In the genomic region with DNA sequence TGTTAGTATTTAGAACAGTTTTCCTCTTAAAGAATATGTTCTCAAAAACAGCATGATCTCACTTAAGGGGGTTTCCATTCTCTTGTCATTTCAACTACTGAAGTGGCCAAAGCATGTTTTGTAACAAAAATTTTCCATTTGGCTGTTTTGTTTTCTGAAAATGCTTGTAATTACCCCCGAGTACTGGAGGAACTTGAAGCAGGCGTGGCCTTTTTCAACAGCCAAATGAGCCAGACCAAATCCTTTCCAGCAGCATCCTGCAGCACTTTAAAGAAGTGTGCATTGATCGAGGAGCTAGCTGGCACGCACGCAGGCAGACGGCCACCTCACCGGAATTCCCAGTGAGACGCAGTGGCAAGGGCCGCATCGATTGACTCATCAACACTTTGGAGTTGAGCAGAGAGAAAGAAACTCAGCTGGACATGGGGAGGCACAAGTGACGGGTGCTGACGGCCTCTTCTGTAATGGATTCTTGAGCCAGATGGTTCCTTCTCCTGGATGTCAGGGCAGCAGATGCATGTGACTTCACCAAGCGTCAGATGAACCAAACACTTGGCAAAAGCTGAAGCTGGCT, we compare ENCODE assay signal across 29 cellular contexts.
DNase-seq lines count a peak whose midpoint lies in the region; ATAC-seq, FAIRE-seq and TF ChIP-seq lines count a peak whose summit lies in the region.
"Had no signal": no experiment of that assay in that cellular context is flagged by ENCODE, and none has a peak within 500 bp of the region (broad histone marks: within the 10 kb centered on the region; RNA-seq: fewer than 3 reads in every experiment).

No MANE protein-coding gene starts in this region.

- H3K27me3 ChIP-seq in esophagus muscularis mucosa (no peaks in the 10 kb centered on the region), vagina (no peaks in the 10 kb centered on the region)
- H3K27me3 ChIP-seq: BLaER1, foreskin keratinocyte, hepatocyte, tibial nerve had no signal

- TF ChIP-seq POLR2A in esophagus muscularis mucosa (IDR thresholded peaks at IDR 0.05; ENCODE audit: low read depth) (no peak), vagina (IDR thresholded peaks at IDR 0.05) (no peak)

- no peak overlapping the region for H3K27ac Mint-ChIP-seq in natural killer cell treated with Interleukin-12 subunit alpha and Interleukin-12 subunit beta and Interleukin-15 and Interleukin-18, amount 100 ng/mL, for 72 hours
- H3K27ac Mint-ChIP-seq: activated naive CD8-positive, alpha-beta T cell treated with anti-CD3 and anti-CD28 coated beads, Interleukin-2, amount 50 U/mL, for 24 hours; dendritic cell treated with granulocyte-macrophage colony-stimulating factor and Interleukin-4, amounts not matched to agents 40 ng/mL and 50 ng/mL, for 4 days; endodermal cell; memory B cell; T-helper 1 cell treated with Interleukin-12 subunit alpha and Interleukin-12 subunit beta and Interleukin-4 antibody, amounts not matched to agents 30 μg/mL and 1 μg/mL, for 36 hours had no signal

- H3K4me3 ChIP-seq in esophagus muscularis mucosa, result no peak overlapping the region
- H3K4me3 ChIP-seq in vagina, result no peak overlapping the region
- H3K4me3 ChIP-seq: BLaER1, hepatocyte, stomach, tibial nerve had no signal

- no peak for TF ChIP-seq EP300 in esophagus muscularis mucosa (IDR thresholded peaks at IDR 0.05)

- peaks cover 8 to 11% of the 10 kb centered on the region in 2 donors for H3K27me3 Mint-ChIP-seq in natural killer cell treated with Interleukin-12 subunit alpha and Interleukin-12 subunit beta and Interleukin-15 and Interleukin-18, amount 100 ng/mL, for 72 hours
- H3K27me3 Mint-ChIP-seq: central memory CD8-positive, alpha-beta T cell; memory B cell had no signal

- FAIRE-seq in frontal cortex (lab: Jason Lieb, UNC), result no peak
- FAIRE-seq: G401.6 had no signal

- peaks cover 4 to 51% (median 48%) of the 10 kb centered on the region in 4 donors for H3K4me1 ChIP-seq in esophagus muscularis mucosa
- H3K4me1 ChIP-seq in vagina, result peaks cover 21% of the 10 kb centered on the region
- H3K4me1 ChIP-seq: BLaER1, foreskin keratinocyte had no signal

- H3K36me3 ChIP-seq in esophagus muscularis mucosa (no peaks in the 10 kb centered on the region), vagina (no peaks in the 10 kb centered on the region)
- H3K36me3 ChIP-seq: BLaER1, neutrophil, stomach, tibial nerve had no signal

- H3K36me3 Mint-ChIP-seq in natural killer cell treated with Interleukin-12 subunit alpha and Interleukin-12 subunit beta and Interleukin-15 and Interleukin-18, amount 100 ng/mL, for 72 hours, result no peaks in the 10 kb centered on the region
- H3K36me3 Mint-ChIP-seq: memory B cell had no signal

- WGBS in esophagus muscularis mucosa, result 79% methylated on average over 13 of the region's 13 CpGs

- H3K27ac ChIP-seq in esophagus muscularis mucosa (replicated peaks in 1 of 4) (peak overlapping the region; percentile 7 to 33 (median 29)), vagina (peak overlapping the region; percentile 52)
- H3K27ac ChIP-seq: BLaER1, foreskin keratinocyte, hepatocyte, neutrophil had no signal

- no peak for ATAC-seq in natural killer cell treated with Interleukin-12 subunit alpha and Interleukin-12 subunit beta and Interleukin-15 and Interleukin-18, amount 100 ng/mL, for 72 hours
- ATAC-seq: activated naive CD8-positive, alpha-beta T cell treated with anti-CD3 and anti-CD28 coated beads, Interleukin-2, amount 50 U/mL, for 24 hours; esophagus mucosa; foreskin keratinocyte; SK-N-SH treated with all-trans-retinoic acid at 6 μM for 48 hours had no signal

- no peak overlapping the region for H3K4me3 Mint-ChIP-seq in natural killer cell treated with Interleukin-12 subunit alpha and Interleukin-12 subunit beta and Interleukin-15 and Interleukin-18, amount 100 ng/mL, for 72 hours
- H3K4me3 Mint-ChIP-seq: activated naive CD8-positive, alpha-beta T cell treated with anti-CD3 and anti-CD28 coated beads, Interleukin-2, amount 50 U/mL, for 24 hours; central memory CD8-positive, alpha-beta T cell; dendritic cell treated with granulocyte-macrophage colony-stimulating factor and Interleukin-4, amounts not matched to agents 40 ng/mL and 50 ng/mL, for 4 days; endodermal cell; memory B cell; T-helper 1 cell treated with Interleukin-12 subunit alpha and Interleukin-12 subunit beta and Interleukin-4 antibody, amounts not matched to agents 30 μg/mL and 1 μg/mL, for 36 hours had no signal

- no peaks in the 10 kb centered on the region for H3K9me3 Mint-ChIP-seq in natural killer cell treated with Interleukin-12 subunit alpha and Interleukin-12 subunit beta and Interleukin-15 and Interleukin-18, amount 100 ng/mL, for 72 hours
- H3K9me3 Mint-ChIP-seq: activated naive CD8-positive, alpha-beta T cell treated with anti-CD3 and anti-CD28 coated beads, Interleukin-2, amount 50 U/mL, for 24 hours; dendritic cell treated with granulocyte-macrophage colony-stimulating factor and Interleukin-4, amounts not matched to agents 40 ng/mL and 50 ng/mL, for 4 days had no signal

- DNase-seq in M059J (ENCODE audit: low read depth) (peak; percentile 18), esophagus muscularis mucosa (ENCODE audit: extremely low spot score) (no peak), kidney tubule cell (ENCODE audit: low spot score) (peak; percentile 63), vagina (ENCODE audit: extremely low spot score in 2 of 2) (no peak), NCI-H2029 treated with DMSO at 0.1 percent for 48 hours (lab: John Stamatoyannopoulos, UW) (no peak), frontal cortex (ENCODE audit: low spot score in 2 of 2) (no peak)
- DNase-seq in natural killer cell treated with Interleukin-12 subunit alpha and Interleukin-12 subunit beta and Interleukin-15 and Interleukin-18, amount 100 ng/mL, for 72 hours (ENCODE audit: low spot score), result no peak
- DNase-seq: activated CD4-positive, alpha-beta T cell treated with anti-CD3 and anti-CD28 coated beads, Interleukin-2, amount 50 U/mL, for 48 hours; activated CD4-positive, CD25-positive, alpha-beta regulatory T cell treated with anti-CD3 and anti-CD28 coated beads, Interleukin-2, amount 50 U/mL, for 72 hours; activated naive CD4-positive, alpha-beta T cell; activated naive CD8-positive, alpha-beta T cell treated with anti-CD3 and anti-CD28 coated beads, Interleukin-2, amount 50 U/mL, for 24 hours; DMS153; endodermal cell; foreskin keratinocyte; NCI-H1048; NCI-H187; stimulated activated CD4-positive, alpha-beta T cell treated with anti-CD3 and anti-CD28 coated beads, Interleukin-4, amount 100 ng/mL, for 1 hour; stomach had no signal

- intact Hi-C loops in esophagus muscularis mucosa (cut with DNase I), result no loop called here
- intact Hi-C loops in vagina (cut with DNase I), result no loop called here

- H3K9me3 ChIP-seq in esophagus muscularis mucosa (peaks cover 0 to 7% (median 0%) of the 10 kb centered on the region in 4 donors), vagina (no peaks in the 10 kb centered on the region)
- H3K9me3 ChIP-seq: BLaER1, neutrophil had no signal

- H3K4me1 Mint-ChIP-seq in natural killer cell treated with Interleukin-12 subunit alpha and Interleukin-12 subunit beta and Interleukin-15 and Interleukin-18, amount 100 ng/mL, for 72 hours (ENCODE audit: low read depth in 2 of 2), result no peaks in the 10 kb centered on the region
- H3K4me1 Mint-ChIP-seq: activated naive CD8-positive, alpha-beta T cell treated with anti-CD3 and anti-CD28 coated beads, Interleukin-2, amount 50 U/mL, for 24 hours; central memory CD8-positive, alpha-beta T cell; endodermal cell; memory B cell had no signal

- TF ChIP-seq CTCF in esophagus muscularis mucosa (IDR thresholded peaks at IDR 0.05), result no peak
- no peak for TF ChIP-seq CTCF in vagina (IDR thresholded peaks at IDR 0.05)

Comparison
In these comparisons a context has a peak if more than half of its experiments do, and no peak if none do; other contexts are left out.
1. DNase-seq: peak in M059J (single experiment) and kidney tubule cell (single experiment); none in esophagus muscularis mucosa (single experiment), vagina (0 of 2), natural killer cell treated with Interleukin-12 subunit alpha and Interleukin-12 subunit beta and Interleukin-15 and Interleukin-18, amount 100 ng/mL, for 72 hours (single experiment), NCI-H2029 treated with DMSO at 0.1 percent for 48 hours (single experiment) and frontal cortex (0 of 2).